8 cellular contexts compared by ENCODE assay signal in genomic region chr12:47990351-47991105, GRCh38. TPM values are rescaled to one million over a fixed set of nuclear protein-coding genes. Genes with fewer than 3 reads are reported as not detected.
DNase-seq lines count a peak whose midpoint lies in the region; ATAC-seq and TF ChIP-seq lines count a peak whose summit lies in the region.

No MANE protein-coding gene starts in this region.

- no peak overlapping the region for H2AK5ac ChIP-seq in mesendoderm (ENCODE audit: low read length)

- H3K4me3 ChIP-seq in vagina (no peak overlapping the region), mesendoderm (ENCODE audit: low read length) (no peak overlapping the region)

- intact Hi-C loops in activated CD4-positive, alpha-beta memory T cell treated with anti-CD3 and anti-CD28 coated beads for 36 hours (cut with micrococcal nuclease): no loop called here
- intact Hi-C loops in vagina (cut with DNase I): no loop called here

- peaks cover 10% of the 10 kb centered on the region for H3K27me3 Mint-ChIP-seq in activated CD4-positive, alpha-beta memory T cell treated with anti-CD3 and anti-CD28 coated beads for 36 hours
- H3K27me3 Mint-ChIP-seq in naive thymus-derived CD8-positive, alpha-beta T cell: peaks cover 8 to 49% (median 26%) of the 10 kb centered on the region in 5 donors

- H2BK5ac ChIP-seq in mesendoderm (ENCODE audit: low read length): no peak overlapping the region

- POLR2A ChIA-PET in activated CD4-positive, alpha-beta memory T cell treated with anti-CD3 and anti-CD28 coated beads for 36 hours (lab: Charles Lee): interaction anchor here (0.6 kb wide), 1 partner anchor 168 kb away, joined by 3 read pairs; no protein-coding TSS in a partner anchor
- POLR2A ChIA-PET in naive thymus-derived CD8-positive, alpha-beta T cell (lab: Charles Lee): interaction anchor here (1.4 kb wide), 1 partner anchor 115 kb away, joined by 3 read pairs; the partner anchor contains the start of gene SENP1

- H3K4me3 Mint-ChIP-seq in activated CD4-positive, alpha-beta memory T cell treated with anti-CD3 and anti-CD28 coated beads for 36 hours: no peak overlapping the region
- peak overlapping the region in 9 of 10 donors; percentile 7 to 78 (median 63) for H3K4me3 Mint-ChIP-seq in naive thymus-derived CD8-positive, alpha-beta T cell

- TF ChIP-seq POLR2A in vagina (IDR thresholded peaks at IDR 0.05): no peak

- no peaks in the 10 kb centered on the region for H3K9me3 Mint-ChIP-seq in activated CD4-positive, alpha-beta memory T cell treated with anti-CD3 and anti-CD28 coated beads for 36 hours
- no peaks in the 10 kb centered on the region for H3K9me3 Mint-ChIP-seq in naive thymus-derived CD8-positive, alpha-beta T cell

- no peak overlapping the region for H3K4me2 ChIP-seq in mesendoderm (ENCODE audit: low read length)

- no peak overlapping the region for H3K27ac ChIP-seq in vagina
- H3K27ac ChIP-seq in mesendoderm (ENCODE audit: low read depth, low read length): no peak overlapping the region

- no peak overlapping the region for H3K56ac ChIP-seq in mesendoderm (ENCODE audit: low read length)

- WGBS in mesendoderm (ENCODE audit: extremely low coverage, insufficient coverage, low lambda C conversion rate): no CpG with 5 or more reads among the region's 7 CpGs

- H3K27me3 ChIP-seq in vagina (no peaks in the 10 kb centered on the region), mesendoderm (ENCODE audit: insufficient read depth, low read length, poor library complexity) (no peaks in the 10 kb centered on the region)

- ATAC-seq in HG03342 (IDR thresholded peaks at IDR 0.05; ENCODE audit: unreplicated experiment): peak; percentile 89
- peak; percentile 96 to 99 for ATAC-seq in naive thymus-derived CD8-positive, alpha-beta T cell

- H3K79me1 ChIP-seq in mesendoderm (ENCODE audit: low read length): no peaks in the 10 kb centered on the region

- no peak overlapping the region for H2BK15ac ChIP-seq in mesendoderm (replicated peaks; ENCODE audit: low read depth)

- no peaks in the 10 kb centered on the region for H3K79me2 ChIP-seq in mesendoderm (ENCODE audit: control insufficient read depth, insufficient read depth, low read length)

- H3K36me3 Mint-ChIP-seq in activated CD4-positive, alpha-beta memory T cell treated with anti-CD3 and anti-CD28 coated beads for 36 hours: no peaks in the 10 kb centered on the region
- no peaks in the 10 kb centered on the region for H3K36me3 Mint-ChIP-seq in naive thymus-derived CD8-positive, alpha-beta T cell

- no peak overlapping the region for H4K8ac ChIP-seq in mesendoderm (ENCODE audit: low read depth, low read length)

- H3K4ac ChIP-seq in mesendoderm (ENCODE audit: low read depth, low read length): no peak overlapping the region

- H3K9ac ChIP-seq in mesendoderm (ENCODE audit: low read length): no peak overlapping the region

- peaks cover 5% of the 10 kb centered on the region for H3K4me1 ChIP-seq in vagina
- H3K4me1 ChIP-seq in mesendoderm (ENCODE audit: control insufficient read depth, low read depth, low read length): no peaks in the 10 kb centered on the region

- no peak for TF ChIP-seq CTCF in vagina (IDR thresholded peaks at IDR 0.05)

- DNase-seq in stimulated activated CD4-positive, alpha-beta T cell treated with anti-CD3 and anti-CD28 coated beads, Interleukin-15, amount 100 ng/mL, for 24 hours: peak; percentile 67
- DNase-seq in stimulated activated CD4-positive, alpha-beta T cell treated with anti-CD3 and anti-CD28 coated beads, Interleukin-12 subunit alpha, Interleukin-12 subunit beta, amount 100 ng/mL, for 4 hours: no peak
- peak; percentile 78 for DNase-seq in activated CD4-positive, alpha-beta memory T cell treated with anti-CD3 and anti-CD28 coated beads for 36 hours
- DNase-seq in naive thymus-derived CD8-positive, alpha-beta T cell: peak in 9 of 10 donors; percentile 26 to 80 (median 60)
- no peak for DNase-seq in DMS53 (lab: John Stamatoyannopoulos, UW)
- DNase-seq in vagina (ENCODE audit: extremely low spot score in 2 of 2): no peak
- DNase-seq in mesendoderm: no peak

- no peak overlapping the region for H3K23ac ChIP-seq in mesendoderm (ENCODE audit: low read length)

- H2BK120ac ChIP-seq in mesendoderm (ENCODE audit: low read depth, low read length): no peak overlapping the region

- H3K36me3 ChIP-seq in vagina: no peaks in the 10 kb centered on the region
- no peaks in the 10 kb centered on the region for H3K36me3 ChIP-seq in mesendoderm (ENCODE audit: control insufficient read depth, insufficient read depth, low read length)

- H3K4me1 Mint-ChIP-seq in activated CD4-positive, alpha-beta memory T cell treated with anti-CD3 and anti-CD28 coated beads for 36 hours (ENCODE audit: low read depth): peaks cover 20% of the 10 kb centered on the region
- H3K4me1 Mint-ChIP-seq in naive thymus-derived CD8-positive, alpha-beta T cell: peaks cover 9 to 42% (median 26%) of the 10 kb centered on the region in 4 donors

- peak overlapping the region; percentile 63 for H3K27ac Mint-ChIP-seq in activated CD4-positive, alpha-beta memory T cell treated with anti-CD3 and anti-CD28 coated beads for 36 hours
- H3K27ac Mint-ChIP-seq in naive thymus-derived CD8-positive, alpha-beta T cell: peak overlapping the region in 6 of 10 donors; percentile 7 to 66 (median 60)

- no peak overlapping the region for H3K18ac ChIP-seq in mesendoderm (ENCODE audit: low read length)

- CTCF ChIA-PET in activated CD4-positive, alpha-beta memory T cell treated with anti-CD3 and anti-CD28 coated beads for 36 hours (lab: Charles Lee): interaction anchor here (0.5 kb wide), 1 partner anchor 30 kb away, joined by 3 read pairs; no protein-coding TSS in a partner anchor

- no peak overlapping the region for H4K5ac ChIP-seq in mesendoderm (ENCODE audit: low read length)

- H3K9me3 ChIP-seq in vagina: no peaks in the 10 kb centered on the region

RNA-seq across cellular contexts. Expression of gene COL2A1, which starts 13.7 kb away (rescaled TPM):
- total RNA-seq in activated CD4-positive, alpha-beta memory T cell treated with anti-CD3 and anti-CD28 coated beads for 36 hours: not detected
- under 1 TPM in 1 of 2 experiments, not detected in 1; 0.52 TPM for total RNA-seq in naive thymus-derived CD8-positive, alpha-beta T cell
- not detected for polyA plus RNA-seq in naive thymus-derived CD8-positive, alpha-beta T cell
- total RNA-seq in vagina: not detected
- polyA plus RNA-seq in mesendoderm (2013, experiment 1 of 2): 3.0 TPM
- polyA plus RNA-seq in mesendoderm (2013, experiment 2 of 2): 2.4 TPM

RNA-seq across cellular contexts. Expression of gene TMEM106C, which starts 27.1 kb away (rescaled TPM):
- total RNA-seq in activated CD4-positive, alpha-beta memory T cell treated with anti-CD3 and anti-CD28 coated beads for 36 hours: 100 to 1,000 TPM; 179 to 182 TPM
- 10 to 100 TPM; 31.4 to 35.9 TPM for total RNA-seq in naive thymus-derived CD8-positive, alpha-beta T cell
- 10 to 100 TPM; 37.0 to 52.8 (median 51.4) TPM for polyA plus RNA-seq in naive thymus-derived CD8-positive, alpha-beta T cell
- total RNA-seq in vagina: 25.3 TPM
- polyA plus RNA-seq in mesendoderm (2013, experiment 1 of 2): 13.2 TPM
- 14.2 TPM for polyA plus RNA-seq in mesendoderm (2013, experiment 2 of 2)

Comparison
In these comparisons a context has a peak if more than half of its experiments do, and no peak if none do; other contexts are left out.
1. DNase-seq: peak in stimulated activated CD4-positive, alpha-beta T cell treated with anti-CD3 and anti-CD28 coated beads, Interleukin-15, amount 100 ng/mL, for 24 hours (single experiment), activated CD4-positive, alpha-beta memory T cell treated with anti-CD3 and anti-CD28 coated beads for 36 hours (single experiment) and naive thymus-derived CD8-positive, alpha-beta T cell (9 of 10); none in stimulated activated CD4-positive, alpha-beta T cell treated with anti-CD3 and anti-CD28 coated beads, Interleukin-12 subunit alpha, Interleukin-12 subunit beta, amount 100 ng/mL, for 4 hours (single experiment), DMS53 (single experiment), vagina (0 of 2) and mesendoderm (single experiment).